Comparison of ENCODE assay signal across 5 cellular contexts in the genomic region with DNA sequence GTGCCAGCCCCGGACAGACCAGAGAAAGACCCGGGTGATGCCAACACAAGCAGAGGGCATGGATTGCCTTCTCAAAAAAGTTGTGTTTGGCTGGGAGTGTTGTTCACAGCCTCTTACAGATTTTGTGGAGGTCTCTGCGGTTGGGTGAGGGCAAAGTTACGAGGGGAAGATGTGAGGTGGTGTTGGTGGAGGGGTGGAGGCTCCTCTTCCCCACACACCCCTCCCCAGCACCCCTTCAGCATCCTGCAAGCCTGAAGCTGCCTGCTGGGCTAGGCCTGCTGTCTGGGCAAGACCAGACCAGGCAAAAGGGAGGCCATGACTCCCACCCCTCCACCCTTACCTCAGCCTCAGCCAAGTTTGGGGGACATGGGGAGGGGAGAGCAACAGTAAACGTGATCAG. TPM values are rescaled to one million over a fixed set of nuclear protein-coding genes. Genes with fewer than 3 reads are reported as not detected.
"Had no signal": no experiment of that assay in that cellular context is flagged by ENCODE, and none has a peak within 500 bp of the region (broad histone marks: within the 10 kb centered on the region; RNA-seq: fewer than 3 reads in every experiment).

No MANE protein-coding gene starts in this region.

RNA-seq across cellular contexts. Expression of gene CD8B2, which starts 26.2 kb away (rescaled TPM):
- total RNA-seq: ascending aorta, cardiac muscle cell, cerebellum, foreskin keratinocyte had no signal
- polyA plus RNA-seq: cardiac muscle cell, foreskin keratinocyte, heart left ventricle had no signal
